Comparison of ENCODE assay signal across 10 cellular contexts in the genomic region with DNA sequence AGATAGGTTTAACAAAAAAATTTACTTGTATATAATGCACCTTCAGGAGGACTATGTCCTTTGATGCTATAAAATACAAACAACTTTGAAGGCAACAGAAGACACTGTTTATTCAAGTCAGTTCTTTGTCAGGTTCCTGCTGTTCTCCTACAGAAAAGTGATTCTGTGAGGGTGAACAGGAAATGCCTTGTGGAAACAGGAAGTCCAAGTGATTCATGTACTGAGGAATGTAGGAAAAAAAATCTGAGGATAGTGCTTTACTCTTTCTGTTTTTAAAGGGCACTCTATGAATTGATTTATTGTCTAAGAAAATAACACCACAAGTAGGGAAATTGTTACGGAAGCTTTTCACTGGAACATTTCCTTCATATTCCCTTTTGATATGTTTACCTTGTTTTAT.
DNase-seq lines count a peak whose midpoint lies in the region; ATAC-seq and TF ChIP-seq lines count a peak whose summit lies in the region.
"Had no signal": no experiment of that assay in that cellular context is flagged by ENCODE, and none has a peak within 500 bp of the region (broad histone marks: within the 10 kb centered on the region; RNA-seq: fewer than 3 reads in every experiment).

No MANE protein-coding gene starts in this region.

- POLR2A ChIA-PET in AG04450 (lab: Yijun Ruan, JAX), result no interaction called here

- CTCF ChIA-PET in AG04450 (lab: Charles Lee), result interaction anchor here (0.7 to 2.1 kb wide), 3 partner anchors 76 to 311 kb away, joined by 3 to 25 read pairs (median 6); no protein-coding TSS in a partner anchor

- ATAC-seq in GM21526 (IDR thresholded peaks at IDR 0.05; ENCODE audit: low FRiP score, unreplicated experiment), result no peak

- TF ChIP-seq CTCF in AG04450 (IDR thresholded peaks at IDR 0.05; ENCODE audit: low read depth, low read length) (no peak), brain microvascular endothelial cell (IDR thresholded peaks at IDR 0.05; ENCODE audit: low read depth, low read length, missing control alignments) (no peak)

- in situ Hi-C loops in brain microvascular endothelial cell (cut with HindIII; ENCODE audit: low pct_ligation_motif_present, low sequenced_read_pairs), result no loop called here

- no peak overlapping the region for H3K27ac ChIP-seq in AG04450 (ENCODE audit: low read depth, low read length)
- peak overlapping the region; percentile 61 for H3K27ac ChIP-seq in HUES48 (ENCODE audit: low read depth, low read length)
- H3K27ac ChIP-seq in brain microvascular endothelial cell, result peak overlapping the region; percentile 27

- no peak overlapping the region for H3K9ac ChIP-seq in HUES48 (ENCODE audit: low read depth, low read length)

- H3K9me3 ChIP-seq in AG04450 (ENCODE audit: control insufficient read depth, insufficient read depth, low read length) (no peaks in the 10 kb centered on the region), HUES48 (ENCODE audit: control insufficient read depth, insufficient read depth, low read length) (no peaks in the 10 kb centered on the region)

- H3K4me1 ChIP-seq in HUES48 (ENCODE audit: control insufficient read depth, insufficient read depth, low read length), result peaks cover 5% of the 10 kb centered on the region; the same call in 1 of the 2 replicates

- peak; percentile 47 for DNase-seq in AG04450 (ENCODE audit: low read depth, low spot score)
- DNase-seq in brain microvascular endothelial cell, result peak; percentile 34
- DNase-seq in kidney glomerular epithelial cell (lab: John Stamatoyannopoulos, UW), result peak; percentile 73
- no peak for DNase-seq in D341Med (ENCODE audit: low spot score)
- DNase-seq in NOMO-1 treated with DMSO at 0.1 percent for 48 hours (lab: John Stamatoyannopoulos, UW; ENCODE audit: unreplicated experiment), result no peak
- DNase-seq in 8988T, result no peak
- DNase-seq: CD4-positive, CD25-positive, alpha-beta regulatory T cell; NCI-H187 treated with DMSO at 0.1 percent for 48 hours had no signal

- H3K27me3 ChIP-seq in AG04450 (ENCODE audit: control insufficient read depth, insufficient read depth, low read length) (no peaks in the 10 kb centered on the region), HUES48 (ENCODE audit: control insufficient read depth, insufficient read depth, low read length) (no peaks in the 10 kb centered on the region), brain microvascular endothelial cell (replicated peaks) (no peaks in the 10 kb centered on the region)

- no peaks in the 10 kb centered on the region for H3K36me3 ChIP-seq in HUES48 (ENCODE audit: control insufficient read depth, insufficient read depth, low read length)
- no peaks in the 10 kb centered on the region for H3K36me3 ChIP-seq in brain microvascular endothelial cell (replicated peaks)

- H3K4me3 ChIP-seq in AG04450 (ENCODE audit: low read depth, low read length), result no peak overlapping the region
- no peak overlapping the region for H3K4me3 ChIP-seq in HUES48 (ENCODE audit: low read depth, low read length)
- no peak overlapping the region for H3K4me3 ChIP-seq in brain microvascular endothelial cell (ENCODE audit: low read depth, low read length)

Comparison
In these comparisons a context has a peak if more than half of its experiments do, and no peak if none do; other contexts are left out.
1. DNase-seq: peak in AG04450 (single experiment), brain microvascular endothelial cell (single experiment) and kidney glomerular epithelial cell (single experiment); none in D341Med (single experiment), NOMO-1 treated with DMSO at 0.1 percent for 48 hours (single experiment) and 8988T (single experiment).